ENCODE assay signal across 19 cellular contexts in the genomic region with DNA sequence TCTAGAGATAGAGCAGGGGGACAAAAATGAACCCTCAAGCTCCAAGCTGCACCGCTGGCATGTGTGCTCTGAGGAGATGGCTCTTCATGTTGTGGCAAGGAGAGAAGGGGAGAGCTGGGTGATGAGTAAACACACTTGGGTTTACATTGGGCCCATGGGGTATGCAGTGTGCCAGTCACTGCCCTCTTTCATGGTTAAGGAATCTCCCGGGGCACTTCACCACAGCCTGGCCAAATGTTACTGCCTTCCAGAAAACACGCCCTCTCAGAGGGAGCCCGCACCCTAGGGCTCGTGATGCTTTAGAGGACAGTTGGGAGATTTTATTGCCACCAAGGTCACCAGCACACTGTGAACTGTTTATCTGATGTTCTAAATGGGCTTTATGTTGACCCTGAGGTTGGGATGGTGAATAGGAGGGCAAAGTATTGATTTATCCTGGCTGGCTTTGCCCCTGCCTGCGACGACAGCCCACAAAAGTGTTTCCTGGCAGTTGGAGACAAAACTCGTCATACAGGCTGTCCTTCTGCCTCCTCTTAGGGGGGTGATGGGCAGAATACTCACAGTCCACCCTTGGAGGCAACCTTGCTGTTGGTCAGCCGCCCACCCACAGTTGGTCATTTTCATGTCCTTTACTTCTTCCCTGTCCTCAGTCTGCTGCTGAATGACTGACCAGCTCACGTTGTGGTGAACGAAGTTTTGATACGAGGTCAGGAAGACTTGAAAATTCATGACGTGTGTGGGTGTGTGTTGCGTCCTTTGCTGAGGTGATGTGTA.
DNase-seq lines count a peak whose midpoint lies in the region; ATAC-seq and TF ChIP-seq lines count a peak whose summit lies in the region.
"Had no signal": no experiment of that assay in that cellular context is flagged by ENCODE, and none has a peak within 500 bp of the region (broad histone marks: within the 10 kb centered on the region; RNA-seq: fewer than 3 reads in every experiment).

No MANE protein-coding gene starts in this region.

- CTCF ChIA-PET in HEK293 (lab: Yijun Ruan, JAX) = interaction anchor here (0.7 kb wide), 1 partner anchor 214 kb away, joined by 3 read pairs; no protein-coding TSS in a partner anchor

- H3K4me1 ChIP-seq in HEK293 (ENCODE audit: control insufficient read depth, insufficient read depth, low read length) (no peaks in the 10 kb centered on the region), left lung (no peaks in the 10 kb centered on the region), prostate gland (replicated peaks) (peaks cover 12% of the 10 kb centered on the region), uterus (no peaks in the 10 kb centered on the region)

- POLR2A ChIA-PET in HEK293 (lab: Yijun Ruan, JAX) = interaction anchor here (0.5 kb wide), 1 partner anchor 18 kb away, joined by 3 read pairs; no protein-coding TSS in a partner anchor

- TF ChIP-seq CTCF in HEK293 (tag by site-specific recombination; IDR thresholded peaks at IDR 0.05) = no peak
- no peak for TF ChIP-seq CTCF in left lung (IDR thresholded peaks at IDR 0.05)
- no peak for TF ChIP-seq CTCF in prostate gland (IDR thresholded peaks at IDR 0.05)
- no peak for TF ChIP-seq CTCF in uterus (IDR thresholded peaks at IDR 0.05)

- DNase-seq in COLO668 (lab: John Stamatoyannopoulos, UW; ENCODE audit: unreplicated experiment) = peak; percentile 38
- DNase-seq in left lung = peak in 1 of 2 donors; percentile 44
- peak; percentile 77 for DNase-seq in prostate gland (ENCODE audit: low spot score)
- DNase-seq in iPS-NIHi7 (ENCODE audit: extremely low spot score) = no peak
- DNase-seq in uterus = no peak
- no peak for DNase-seq in CD1c-positive myeloid dendritic cell (ENCODE audit: extremely low spot score)
- DNase-seq: CD8-positive, alpha-beta memory T cell; HFFc6; IMR-90; NCI-H1417; NCI-H1930; NCI-H446; NCI-H526 treated with DMSO at 0.1 percent for 48 hours; NK-92 treated with Interleukin-12 subunit alpha and Interleukin-12 subunit beta, amount 100 ng/mL, for 24 hours; SHP77 had no signal

- ATAC-seq in left lung (peak; percentile 55), GM18505 (IDR thresholded peaks at IDR 0.05; ENCODE audit: unreplicated experiment) (no peak)

- no peaks in the 10 kb centered on the region for H3K9me3 ChIP-seq in HEK293 (ENCODE audit: control insufficient read depth, insufficient read depth, low read depth, low read length)
- peaks cover 0 to 9% of the 10 kb centered on the region in 2 donors for H3K9me3 ChIP-seq in left lung
- H3K9me3 ChIP-seq in prostate gland = no peaks in the 10 kb centered on the region
- no peaks in the 10 kb centered on the region for H3K9me3 ChIP-seq in uterus

- H3K27ac ChIP-seq in HEK293 (ENCODE audit: extremely low read depth, low read depth, low read length) (no peak overlapping the region), left lung (peak overlapping the region; percentile 7 to 23), prostate gland (peak overlapping the region; percentile 37 to 50), uterus (no peak overlapping the region)
- H3K27ac ChIP-seq: BLaER1, SK-N-MC had no signal

- H3K4me3 ChIP-seq in HEK293 (ENCODE audit: low read depth, low read length) = no peak overlapping the region
- H3K4me3 ChIP-seq in left lung = no peak overlapping the region
- no peak overlapping the region for H3K4me3 ChIP-seq in prostate gland
- no peak overlapping the region for H3K4me3 ChIP-seq in uterus
- H3K4me3 ChIP-seq: BLaER1, SK-N-MC had no signal

- TF ChIP-seq POLR2A in prostate gland (IDR thresholded peaks at IDR 0.05) = no peak
- TF ChIP-seq POLR2A in uterus (IDR thresholded peaks at IDR 0.05) = no peak
- TF ChIP-seq POLR2A in GM18505 (IDR thresholded peaks at IDR 0.05; ENCODE audit: borderline replicate concordance, extremely low read depth, insufficient read depth, insufficient read length) = no peak

- H3K36me3 ChIP-seq in HEK293 (ENCODE audit: control insufficient read depth in 2 of 2, insufficient read depth in 1 of 2, low read length in 2 of 2) (peaks cover 0 to 6% of the 10 kb centered on the region in 2 experiments; a peak in 1 of 3 replicates), left lung (peaks cover 0 to 18% of the 10 kb centered on the region in 2 donors), prostate gland (no peaks in the 10 kb centered on the region), uterus (no peaks in the 10 kb centered on the region)

- H3K27me3 ChIP-seq in left lung = no peaks in the 10 kb centered on the region
- no peaks in the 10 kb centered on the region for H3K27me3 ChIP-seq in prostate gland (replicated peaks; ENCODE audit: insufficient read depth)
- no peaks in the 10 kb centered on the region for H3K27me3 ChIP-seq in uterus
- H3K27me3 ChIP-seq: BLaER1 had no signal

- WGBS in prostate gland = 56% methylated on average over 14 of the region's 14 CpGs

- intact Hi-C loops in left lung (cut with DNase I) = no loop called here
- intact Hi-C loops in prostate gland (cut with DNase I) = no loop called here
- intact Hi-C loops in uterus (cut with DNase I; ENCODE audit: low total_unique reads) = no loop called here

TF ChIP-seq in HEK293, 187 proteins besides CTCF, POLR2A, EP300 and RAD21:
- TF ChIP-seq ZNF610 (tag by site-specific recombination; IDR thresholded peaks at IDR 0.05; ENCODE audit: borderline replicate concordance) = no peak
- no peak for TF ChIP-seq GFI1B (tag by site-specific recombination; IDR thresholded peaks at IDR 0.05)
- TF ChIP-seq ZNF433 (tag by site-specific recombination; IDR thresholded peaks at IDR 0.05; ENCODE audit: low read depth) = no peak
- no peak for TF ChIP-seq ZBTB17 (tag by site-specific recombination; IDR thresholded peaks at IDR 0.05)
- TF ChIP-seq ZIC2 (tag by site-specific recombination; IDR thresholded peaks at IDR 0.05) = peak; percentile 39; the same call in 1 of the 2 replicates
- TF ChIP-seq ZNF292 (tag by site-specific recombination; IDR thresholded peaks at IDR 0.05; ENCODE audit: borderline replicate concordance, low read depth) = no peak

Comparison
In these comparisons a context has a peak if more than half of its experiments do, and no peak if none do; other contexts are left out.
1. DNase-seq: peak in COLO668 (single experiment) and prostate gland (single experiment); none in iPS-NIHi7 (single experiment), uterus (0 of 2) and CD1c-positive myeloid dendritic cell (single experiment).
2. H3K27ac ChIP-seq: peak in left lung (2 of 2) and prostate gland (2 of 2); none in HEK293 (single experiment) and uterus (0 of 2).